15 cellular contexts compared by ENCODE assay signal in the genomic region with DNA sequence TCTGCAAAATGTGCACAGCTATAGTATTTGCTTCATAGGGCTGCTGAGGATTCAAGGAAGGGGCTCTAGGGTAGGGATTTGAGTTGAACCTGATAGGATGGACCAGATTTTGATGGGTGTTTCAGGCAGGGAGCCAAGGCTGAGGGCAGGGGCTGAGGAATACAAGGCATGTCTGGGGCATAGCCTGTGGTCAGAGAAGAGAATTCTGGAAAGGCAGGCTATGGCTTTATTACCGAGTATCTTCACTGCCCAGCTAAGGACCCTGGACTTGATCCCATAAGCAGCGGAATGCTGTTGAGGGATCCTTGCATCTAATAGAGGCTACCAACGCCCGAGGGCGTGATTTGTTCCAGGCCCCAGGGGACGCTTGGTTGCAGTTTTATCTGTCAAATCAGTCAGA.
A peak's percentile ranks its signal among the peaks of the same experiment; 100 is the strongest.
DNase-seq lines count a peak whose midpoint lies in the region; ATAC-seq and TF ChIP-seq lines count a peak whose summit lies in the region.
"Had no signal": no experiment of that assay in that cellular context is flagged by ENCODE, and none has a peak within 500 bp of the region (broad histone marks: within the 10 kb centered on the region; RNA-seq: fewer than 3 reads in every experiment).

No MANE protein-coding gene starts in this region.

- H3K4me1 ChIP-seq in thyroid gland, result peaks cover 63 to 76% of the 10 kb centered on the region in 2 donors

- H3K36me3 ChIP-seq in thyroid gland, result no peaks in the 10 kb centered on the region
- H3K36me3 ChIP-seq: BLaER1 treated with 17β-estradiol and CSF1 and Interleukin-3, amounts not matched to agents 10 nM and 100 nM; HAP-1 had no signal

- TF ChIP-seq CTCF in C4-2B (conservative IDR thresholded peaks at IDR 0.05), result no peak
- no peak for TF ChIP-seq CTCF in RWPE1 (conservative IDR thresholded peaks at IDR 0.05; ENCODE audit: low read depth)
- no peak for TF ChIP-seq CTCF in thyroid gland (IDR thresholded peaks at IDR 0.05)

- no peaks in the 10 kb centered on the region for H3K27me3 ChIP-seq in thyroid gland

- H3K27ac Mint-ChIP-seq in stimulated activated naive CD8-positive, alpha-beta T cell treated with anti-CD3 and anti-CD28 coated beads, Interleukin-15, amount 100 ng/mL, for 72 hours, result no peak overlapping the region
- no peak overlapping the region for H3K27ac Mint-ChIP-seq in activated CD4-positive, alpha-beta memory T cell treated with anti-CD3 and anti-CD28 coated beads for 36 hours
- no peak overlapping the region for H3K27ac Mint-ChIP-seq in activated naive CD8-positive, alpha-beta T cell treated with anti-CD3 and anti-CD28 coated beads, Interleukin-2, amount 50 U/mL, for 24 hours
- H3K27ac Mint-ChIP-seq: B cell; CD4-positive, CD25-positive, alpha-beta regulatory T cell had no signal

- H3K27ac ChIP-seq in C4-2B (peak overlapping the region; percentile 47), RWPE1 (peak overlapping the region; percentile 42; the same call in 1 of the 2 replicates), thyroid gland (peak overlapping the region in 2 of 3 donors; percentile 55 to 71)
- H3K27ac ChIP-seq: BLaER1 treated with 17β-estradiol and CSF1 and Interleukin-3, amounts not matched to agents 10 nM and 100 nM; GM23248 had no signal

- CTCF ChIA-PET in RWPE1 (lab: Yijun Ruan, JAX), result no interaction called here
- CTCF ChIA-PET in activated CD4-positive, alpha-beta memory T cell treated with anti-CD3 and anti-CD28 coated beads for 36 hours (lab: Charles Lee), result no interaction called here

- DNase-seq in RWPE1 (ENCODE audit: low spot score), result no peak
- peak; percentile 39 for DNase-seq in mesenteric fat pad (ENCODE audit: low spot score)
- no peak for DNase-seq in thyroid gland
- DNase-seq in stimulated activated naive CD8-positive, alpha-beta T cell treated with anti-CD3 and anti-CD28 coated beads, Interleukin-15, amount 100 ng/mL, for 72 hours, result no peak
- no peak for DNase-seq in activated CD4-positive, alpha-beta memory T cell treated with anti-CD3 and anti-CD28 coated beads for 36 hours
- no peak for DNase-seq in NCI-H2171 (lab: John Stamatoyannopoulos, UW)
- no peak for DNase-seq in activated naive CD8-positive, alpha-beta T cell treated with anti-CD3 and anti-CD28 coated beads, Interleukin-2, amount 50 U/mL, for 24 hours
- DNase-seq: 8988T; CD4-positive, CD25-positive, alpha-beta regulatory T cell; CD8-positive, alpha-beta memory T cell; GM23248 had no signal

- peaks cover 14% of the 10 kb centered on the region for H3K27me3 Mint-ChIP-seq in stimulated activated naive CD8-positive, alpha-beta T cell treated with anti-CD3 and anti-CD28 coated beads, Interleukin-15, amount 100 ng/mL, for 72 hours
- H3K27me3 Mint-ChIP-seq in activated CD4-positive, alpha-beta memory T cell treated with anti-CD3 and anti-CD28 coated beads for 36 hours, result no peaks in the 10 kb centered on the region
- H3K27me3 Mint-ChIP-seq in activated naive CD8-positive, alpha-beta T cell treated with anti-CD3 and anti-CD28 coated beads, Interleukin-2, amount 50 U/mL, for 24 hours, result peaks cover 2% of the 10 kb centered on the region
- H3K27me3 Mint-ChIP-seq: B cell; CD4-positive, CD25-positive, alpha-beta regulatory T cell had no signal

- H3K4me3 ChIP-seq in thyroid gland (replicated peaks in 1 of 3), result no peak overlapping the region
- H3K4me3 ChIP-seq: BLaER1 treated with 17β-estradiol and CSF1 and Interleukin-3, amounts not matched to agents 10 nM and 100 nM; GM23248; HAP-1 had no signal

- no peaks in the 10 kb centered on the region for H3K4me1 Mint-ChIP-seq in stimulated activated naive CD8-positive, alpha-beta T cell treated with anti-CD3 and anti-CD28 coated beads, Interleukin-15, amount 100 ng/mL, for 72 hours
- no peaks in the 10 kb centered on the region for H3K4me1 Mint-ChIP-seq in activated CD4-positive, alpha-beta memory T cell treated with anti-CD3 and anti-CD28 coated beads for 36 hours (ENCODE audit: low read depth)
- H3K4me1 Mint-ChIP-seq in activated naive CD8-positive, alpha-beta T cell treated with anti-CD3 and anti-CD28 coated beads, Interleukin-2, amount 50 U/mL, for 24 hours, result peaks cover 2% of the 10 kb centered on the region
- H3K4me1 Mint-ChIP-seq: CD4-positive, CD25-positive, alpha-beta regulatory T cell; CD8-positive, alpha-beta memory T cell had no signal

- H3K9me3 Mint-ChIP-seq in stimulated activated naive CD8-positive, alpha-beta T cell treated with anti-CD3 and anti-CD28 coated beads, Interleukin-15, amount 100 ng/mL, for 72 hours, result no peaks in the 10 kb centered on the region
- H3K9me3 Mint-ChIP-seq in activated CD4-positive, alpha-beta memory T cell treated with anti-CD3 and anti-CD28 coated beads for 36 hours, result peaks cover 2% of the 10 kb centered on the region
- H3K9me3 Mint-ChIP-seq in activated naive CD8-positive, alpha-beta T cell treated with anti-CD3 and anti-CD28 coated beads, Interleukin-2, amount 50 U/mL, for 24 hours, result no peaks in the 10 kb centered on the region
- H3K9me3 Mint-ChIP-seq: CD4-positive, CD25-positive, alpha-beta regulatory T cell; CD8-positive, alpha-beta memory T cell had no signal

- TF ChIP-seq POLR2A in thyroid gland (IDR thresholded peaks at IDR 0.05), result no peak

- intact Hi-C loops in thyroid gland (cut with DNase I), result loop anchor here (5.0 kb wide), 1 partner anchor 78 kb away; no protein-coding TSS in a partner anchor
- intact Hi-C loops in activated CD4-positive, alpha-beta memory T cell treated with anti-CD3 and anti-CD28 coated beads for 36 hours (cut with micrococcal nuclease), result no loop called here

- POLR2A ChIA-PET in RWPE1 (lab: Yijun Ruan, JAX; ENCODE audit: low non-redundant PET), result no interaction called here
- POLR2A ChIA-PET in activated CD4-positive, alpha-beta memory T cell treated with anti-CD3 and anti-CD28 coated beads for 36 hours (lab: Charles Lee), result no interaction called here

- no peaks in the 10 kb centered on the region for H3K36me3 Mint-ChIP-seq in activated CD4-positive, alpha-beta memory T cell treated with anti-CD3 and anti-CD28 coated beads for 36 hours
- H3K36me3 Mint-ChIP-seq in activated naive CD8-positive, alpha-beta T cell treated with anti-CD3 and anti-CD28 coated beads, Interleukin-2, amount 50 U/mL, for 24 hours (ENCODE audit: low read depth), result no peaks in the 10 kb centered on the region
- H3K36me3 Mint-ChIP-seq: CD4-positive, CD25-positive, alpha-beta regulatory T cell; CD8-positive, alpha-beta memory T cell had no signal

- no peak overlapping the region for H3K4me3 Mint-ChIP-seq in stimulated activated naive CD8-positive, alpha-beta T cell treated with anti-CD3 and anti-CD28 coated beads, Interleukin-15, amount 100 ng/mL, for 72 hours
- H3K4me3 Mint-ChIP-seq in activated CD4-positive, alpha-beta memory T cell treated with anti-CD3 and anti-CD28 coated beads for 36 hours, result no peak overlapping the region
- H3K4me3 Mint-ChIP-seq in activated naive CD8-positive, alpha-beta T cell treated with anti-CD3 and anti-CD28 coated beads, Interleukin-2, amount 50 U/mL, for 24 hours, result no peak overlapping the region
- H3K4me3 Mint-ChIP-seq: B cell; CD4-positive, CD25-positive, alpha-beta regulatory T cell; CD8-positive, alpha-beta memory T cell had no signal

- no peaks in the 10 kb centered on the region for H3K9me3 ChIP-seq in thyroid gland
- H3K9me3 ChIP-seq: BLaER1 treated with 17β-estradiol and CSF1 and Interleukin-3, amounts not matched to agents 10 nM and 100 nM; HAP-1 had no signal

- no peak for ATAC-seq in stimulated activated naive CD8-positive, alpha-beta T cell treated with anti-CD3 and anti-CD28 coated beads, Interleukin-15, amount 100 ng/mL, for 72 hours
- ATAC-seq in activated naive CD8-positive, alpha-beta T cell treated with anti-CD3 and anti-CD28 coated beads, Interleukin-2, amount 50 U/mL, for 24 hours, result no peak

- WGBS in thyroid gland, 2 donors, result 74 to 80% methylated on average over 6 of the region's 6 CpGs
